ENCODE assay signal across 20 cellular contexts in genomic region chr12:58066296-58066695, GRCh38.
DNase-seq lines count a peak whose midpoint lies in the region.
"Had no signal": no experiment of that assay in that cellular context is flagged by ENCODE, and none has a peak within 500 bp of the region (broad histone marks: within the 10 kb centered on the region; RNA-seq: fewer than 3 reads in every experiment).

No MANE protein-coding gene starts in this region.

- no peaks in the 10 kb centered on the region for H3K9me3 Mint-ChIP-seq in activated naive CD8-positive, alpha-beta T cell treated with anti-CD3 and anti-CD28 coated beads for 36 hours
- H3K9me3 Mint-ChIP-seq: CD4-positive, alpha-beta T cell; neural progenitor cell had no signal

- no peaks in the 10 kb centered on the region for H3K36me3 Mint-ChIP-seq in activated naive CD8-positive, alpha-beta T cell treated with anti-CD3 and anti-CD28 coated beads for 36 hours
- H3K36me3 Mint-ChIP-seq: neural progenitor cell had no signal

- no peaks in the 10 kb centered on the region for H3K4me1 Mint-ChIP-seq in activated naive CD8-positive, alpha-beta T cell treated with anti-CD3 and anti-CD28 coated beads for 36 hours
- H3K4me1 Mint-ChIP-seq: neural progenitor cell had no signal

- H3K4me3 Mint-ChIP-seq in activated naive CD8-positive, alpha-beta T cell treated with anti-CD3 and anti-CD28 coated beads for 36 hours: no peak overlapping the region
- H3K4me3 Mint-ChIP-seq: activated T-cell treated with anti-CD3 and anti-CD28 coated beads, Interleukin-2, amount 50 U/mL, for 72 hours; CD4-positive, alpha-beta T cell; neural progenitor cell had no signal

- DNase-seq in Daoy (ENCODE audit: low read depth): peak; percentile 23
- DNase-seq in HS-27A (ENCODE audit: low read depth): peak; percentile 42
- DNase-seq in RPMI7951 (ENCODE audit: low read depth): peak; percentile 40
- DNase-seq in glomerular visceral epithelial cell (ENCODE audit: extremely low spot score): peak; percentile 12
- no peak for DNase-seq in SIG-M5 treated with dmso at 0.1 percent for 504 hours (lab: John Stamatoyannopoulos, UW; ENCODE audit: unreplicated experiment)
- DNase-seq in activated naive CD8-positive, alpha-beta T cell treated with anti-CD3 and anti-CD28 coated beads for 36 hours: no peak
- no peak for DNase-seq in AML-193 (lab: John Stamatoyannopoulos, UW)
- DNase-seq: activated naive CD4-positive, alpha-beta T cell treated with anti-CD3 and anti-CD28 coated beads, Interleukin-2, amount 50 U/mL, for 16 hours; activated T-cell treated with anti-CD3 and anti-CD28 coated beads, Interleukin-2, amount 50 U/mL, for 72 hours; aorta; CD4-positive, alpha-beta T cell; cerebellar nuclear complex; effector CD8-positive, alpha-beta T cell; kidney; lower lobe of right lung; NCI-H2107; NCI-H774; SHP77; stimulated activated CD4-positive, alpha-beta T cell treated with anti-CD3 and anti-CD28 coated beads, Interleukin-1b, Interleukin-23, amount 100 ng/mL, for 48 hours had no signal

- H3K27ac Mint-ChIP-seq in activated naive CD8-positive, alpha-beta T cell treated with anti-CD3 and anti-CD28 coated beads for 36 hours: no peak overlapping the region
- H3K27ac Mint-ChIP-seq: activated T-cell treated with anti-CD3 and anti-CD28 coated beads, Interleukin-2, amount 50 U/mL, for 72 hours; CD4-positive, alpha-beta T cell; neural progenitor cell had no signal

- H3K27me3 Mint-ChIP-seq in activated naive CD8-positive, alpha-beta T cell treated with anti-CD3 and anti-CD28 coated beads for 36 hours: no peaks in the 10 kb centered on the region
- H3K27me3 Mint-ChIP-seq: CD4-positive, alpha-beta T cell had no signal

Comparison
In these comparisons a context has a peak if more than half of its experiments do, and no peak if none do; other contexts are left out.
1. DNase-seq: peak in Daoy (single experiment), HS-27A (single experiment), RPMI7951 (single experiment) and glomerular visceral epithelial cell (single experiment); none in SIG-M5 treated with dmso at 0.1 percent for 504 hours (single experiment), activated naive CD8-positive, alpha-beta T cell treated with anti-CD3 and anti-CD28 coated beads for 36 hours (single experiment) and AML-193 (0 of 2).